In the genomic region with DNA sequence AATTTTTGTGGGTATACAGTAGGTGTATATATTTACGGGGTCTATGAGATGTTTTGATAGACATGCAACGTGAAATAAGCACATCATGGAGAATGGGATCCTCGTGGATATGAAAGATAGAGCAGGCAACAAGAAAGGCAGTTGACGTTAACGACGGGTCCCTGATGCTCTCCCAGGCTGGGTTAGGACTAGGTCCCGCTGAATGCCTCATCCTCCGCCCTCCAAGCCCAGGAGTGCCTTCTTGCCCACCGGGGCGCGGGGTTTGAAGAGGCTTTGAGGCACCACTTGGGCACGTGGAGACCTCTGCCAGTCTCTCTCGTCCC, we compare ENCODE assay signal across 8 cellular contexts. TPM values are rescaled to one million over a fixed set of nuclear protein-coding genes. Genes with fewer than 3 reads are reported as not detected.
A peak's percentile ranks its signal among the peaks of the same experiment; 100 is the strongest.
DNase-seq lines count a peak whose midpoint lies in the region; ATAC-seq and TF ChIP-seq lines count a peak whose summit lies in the region.

No MANE protein-coding gene starts in this region.

- TF ChIP-seq RAD21 in neural cell (conservative IDR thresholded peaks at IDR 0.05), result no peak

- peak; percentile 29 for ATAC-seq in GM19438 (IDR thresholded peaks at IDR 0.05; ENCODE audit: low read depth, unreplicated experiment)

- no peaks in the 10 kb centered on the region for H3F3A ChIP-seq in neural cell (ENCODE audit: insufficient read depth, low read length, poor library complexity, severe bottlenecking)

- no peaks in the 10 kb centered on the region for H3K79me2 ChIP-seq in neural cell (replicated peaks; ENCODE audit: insufficient read depth, low read length)

- H3K4me1 ChIP-seq in HUES64 (ENCODE audit: insufficient read depth, low read length), result peaks cover 4% of the 10 kb centered on the region; the same call in 1 of the 2 replicates
- H3K4me1 ChIP-seq in effector memory CD4-positive, alpha-beta T cell (ENCODE audit: control insufficient read depth, insufficient read depth, low read length, poor library complexity, severe bottlenecking), result peaks cover 15% of the 10 kb centered on the region

- no peak for TF ChIP-seq EP300 in neural cell (conservative IDR thresholded peaks at IDR 0.05; ENCODE audit: poor library complexity, severe bottlenecking)

- no peak for DNase-seq in effector memory CD4-positive, alpha-beta T cell
- DNase-seq in cerebellar cortex (ENCODE audit: low spot score) (no peak), GDM1 (lab: John Stamatoyannopoulos, UW) (no peak), NCI-H510A (lab: John Stamatoyannopoulos, UW) (no peak)
- no peak for DNase-seq in stimulated activated CD4-positive, alpha-beta T cell treated with anti-CD3 and anti-CD28 coated beads, Interleukin-1b, Interleukin-23, amount 100 ng/mL, for 48 hours

- H3K9ac ChIP-seq in HUES64 (ENCODE audit: low read depth, low read length), result no peak overlapping the region
- no peak overlapping the region for H3K9ac ChIP-seq in neural cell (ENCODE audit: low read length)

- H2AFZ ChIP-seq in neural cell (ENCODE audit: low read depth, low read length), result peak overlapping the region; percentile 29

- H3K4me2 ChIP-seq in neural cell (ENCODE audit: low read length), result no peak overlapping the region

- H3K9me3 ChIP-seq in HUES64 (ENCODE audit: insufficient read depth, low read depth, low read length) (peaks cover 3% of the 10 kb centered on the region; the same call in 1 of the 2 replicates), neural cell (ENCODE audit: low read length) (no peaks in the 10 kb centered on the region)
- no peaks in the 10 kb centered on the region for H3K9me3 ChIP-seq in effector memory CD4-positive, alpha-beta T cell (ENCODE audit: control insufficient read depth, low read length)

- no peak for TF ChIP-seq CTCF in neural cell (IDR thresholded peaks at IDR 0.05; ENCODE audit: poor library complexity, severe bottlenecking)

- no peaks in the 10 kb centered on the region for H4K20me1 ChIP-seq in neural cell (ENCODE audit: insufficient read depth)

- H3K27me3 ChIP-seq in HUES64 (ENCODE audit: insufficient read depth, low read length) (peaks cover 28% of the 10 kb centered on the region), neural cell (ENCODE audit: insufficient read depth, low read depth, low read length) (no peaks in the 10 kb centered on the region)
- H3K27me3 ChIP-seq in effector memory CD4-positive, alpha-beta T cell (replicated peaks; ENCODE audit: control insufficient read depth, insufficient read depth, low read length, poor library complexity, severe bottlenecking), result no peaks in the 10 kb centered on the region

- H3K4me3 ChIP-seq in HUES64 (ENCODE audit: low read length) (peak overlapping the region; percentile 69), neural cell (ENCODE audit: low read length) (peak overlapping the region; percentile 73)
- H3K4me3 ChIP-seq in effector memory CD4-positive, alpha-beta T cell (ENCODE audit: insufficient read depth, low read depth, low read length, poor library complexity, severe bottlenecking), result peak overlapping the region; percentile 87

- no peaks in the 10 kb centered on the region for H3K9me2 ChIP-seq in neural cell (ENCODE audit: insufficient read depth, low read length)

- 40% methylated on average over 13 of the region's 13 CpGs for WGBS in HUES64

- H3K27ac ChIP-seq in HUES64 (ENCODE audit: low read depth, low read length), result no peak overlapping the region
- peak overlapping the region; percentile 42 for H3K27ac ChIP-seq in effector memory CD4-positive, alpha-beta T cell (ENCODE audit: insufficient read depth, low read length, poor library complexity, severe bottlenecking)
- H3K27ac ChIP-seq in neural cell (ENCODE audit: low read length), result no peak overlapping the region

- peaks cover 2% of the 10 kb centered on the region; the same call in 1 of the 2 replicates for H3K36me3 ChIP-seq in HUES64 (ENCODE audit: insufficient read depth, low read length)
- no peaks in the 10 kb centered on the region for H3K36me3 ChIP-seq in effector memory CD4-positive, alpha-beta T cell (ENCODE audit: control insufficient read depth, insufficient read depth, low read length)
- no peaks in the 10 kb centered on the region for H3K36me3 ChIP-seq in neural cell (ENCODE audit: insufficient read depth, low read length)

TF ChIP-seq in neural cell, 6 proteins besides CTCF, POLR2A, EP300 and RAD21:
- TF ChIP-seq REST (IDR thresholded peaks at IDR 0.05; ENCODE audit: borderline replicate concordance) (no peak), TAF1 (IDR thresholded peaks at IDR 0.05; ENCODE audit: low read depth) (no peak)
TF ChIP-seq in neural cell: peak in this region for 0.

RNA-seq across cellular contexts. Expression of gene ZFP90, which starts 9.5 kb away (rescaled TPM):
- polyA plus RNA-seq in HUES64 (2013, experiment 1 of 2), result 17.3 TPM
- 22.2 TPM for polyA plus RNA-seq in HUES64 (2013, experiment 2 of 2)
- polyA plus RNA-seq in neural cell, result 73.6 TPM in 2 replicates
- polyA minus RNA-seq in neural cell, result 132 and 148 TPM in 2 replicates
